Comparison of ENCODE assay signal across 9 cellular contexts in genomic region chr4:55346851-55347255, GRCh38. TPM values are rescaled to one million over a fixed set of nuclear protein-coding genes. Genes with fewer than 3 reads are reported as not detected.
DNase-seq lines count a peak whose midpoint lies in the region; ATAC-seq and FAIRE-seq lines count a peak whose summit lies in the region.
"Had no signal": no experiment of that assay in that cellular context is flagged by ENCODE, and none has a peak within 500 bp of the region (broad histone marks: within the 10 kb centered on the region; RNA-seq: fewer than 3 reads in every experiment).

No MANE protein-coding gene starts in this region.

- H3K9me3 Mint-ChIP-seq in activated T-cell treated with anti-CD3 and anti-CD28 coated beads, Interleukin-2, amount 50 U/mL, for 72 hours: no peaks in the 10 kb centered on the region
- no peaks in the 10 kb centered on the region for H3K9me3 Mint-ChIP-seq in activated T-helper 2 cell treated with anti-CD3 and anti-CD28 coated beads, Interferon-gamma antibody, Interleukin-2, Interleukin-4, amounts not matched to agents 10 μg/mL and 5 μg/mL and 100 μg/mL, durations not matched to agents 14 hours and 24 hours and 36 hours

- intact Hi-C loops in activated T-helper 2 cell treated with anti-CD3 and anti-CD28 coated beads, Interferon-gamma antibody, Interleukin-2, Interleukin-4, amounts not matched to agents 10 μg/mL and 5 μg/mL and 100 μg/mL, durations not matched to agents 14 hours and 24 hours and 36 hours (cut with micrococcal nuclease): loop anchor here (1.0 to 10.0 kb wide), 5 partner anchors 11 to 598 kb away; partner anchors contain the start of genes CEP135, CLOCK, EXOC1 and TMEM165
- intact Hi-C loops in sciatic nerve (cut with DNase I): no loop called here

- no peak for FAIRE-seq in RCC 7860 (lab: Jason Lieb, UNC)
- FAIRE-seq: endometrium had no signal

- peak overlapping the region; percentile 4 for H3K27ac Mint-ChIP-seq in activated T-cell treated with anti-CD3 and anti-CD28 coated beads, Interleukin-2, amount 50 U/mL, for 72 hours
- peak overlapping the region; percentile 80 for H3K27ac Mint-ChIP-seq in activated T-helper 2 cell treated with anti-CD3 and anti-CD28 coated beads, Interferon-gamma antibody, Interleukin-2, Interleukin-4, amounts not matched to agents 10 μg/mL and 5 μg/mL and 100 μg/mL, durations not matched to agents 14 hours and 24 hours and 36 hours

- no peaks in the 10 kb centered on the region for H3K36me3 Mint-ChIP-seq in activated T-cell treated with anti-CD3 and anti-CD28 coated beads, Interleukin-2, amount 50 U/mL, for 72 hours (ENCODE audit: insufficient read depth in 2 of 2)
- peaks cover 5% of the 10 kb centered on the region for H3K36me3 Mint-ChIP-seq in activated T-helper 2 cell treated with anti-CD3 and anti-CD28 coated beads, Interferon-gamma antibody, Interleukin-2, Interleukin-4, amounts not matched to agents 10 μg/mL and 5 μg/mL and 100 μg/mL, durations not matched to agents 14 hours and 24 hours and 36 hours (ENCODE audit: low read depth)

- H3K4me3 Mint-ChIP-seq in activated T-cell treated with anti-CD3 and anti-CD28 coated beads, Interleukin-2, amount 50 U/mL, for 72 hours: peak overlapping the region; percentile 87 to 91
- peak overlapping the region; percentile 90 for H3K4me3 Mint-ChIP-seq in activated T-helper 2 cell treated with anti-CD3 and anti-CD28 coated beads, Interferon-gamma antibody, Interleukin-2, Interleukin-4, amounts not matched to agents 10 μg/mL and 5 μg/mL and 100 μg/mL, durations not matched to agents 14 hours and 24 hours and 36 hours (ENCODE audit: low read depth)

- no peak for ATAC-seq in activated T-cell treated with anti-CD3 and anti-CD28 coated beads, Interleukin-2, amount 50 U/mL, for 72 hours (replicated peaks in 1 of 2)
- ATAC-seq in sciatic nerve: no peak

- DNase-seq in activated T-cell treated with anti-CD3 and anti-CD28 coated beads, Interleukin-2, amount 50 U/mL, for 72 hours: no peak
- DNase-seq in activated T-cell treated with anti-CD3 and anti-CD28 coated beads for 4 hours (no peak), iPS-NIHi11 (ENCODE audit: low spot score) (peak; percentile 28), substantia nigra (lab: John Stamatoyannopoulos, UW) (no peak), RCC 7860 (ENCODE audit: low spot score) (no peak), sciatic nerve (ENCODE audit: low spot score) (no peak), activated gamma-delta T cell treated with Interleukin-2 at 50 U/mL for 16 hours (no peak)
- DNase-seq in activated T-helper 2 cell treated with anti-CD3 and anti-CD28 coated beads, Interferon-gamma antibody, Interleukin-2, Interleukin-4, amounts not matched to agents 10 μg/mL and 5 μg/mL and 100 μg/mL, durations not matched to agents 14 hours and 24 hours and 36 hours (ENCODE audit: low spot score): no peak

- H3K4me1 Mint-ChIP-seq in activated T-cell treated with anti-CD3 and anti-CD28 coated beads, Interleukin-2, amount 50 U/mL, for 72 hours (ENCODE audit: low read depth): peaks cover 26% of the 10 kb centered on the region
- H3K4me1 Mint-ChIP-seq in activated T-helper 2 cell treated with anti-CD3 and anti-CD28 coated beads, Interferon-gamma antibody, Interleukin-2, Interleukin-4, amounts not matched to agents 10 μg/mL and 5 μg/mL and 100 μg/mL, durations not matched to agents 14 hours and 24 hours and 36 hours (ENCODE audit: low read depth): peaks cover 29% of the 10 kb centered on the region

- peak overlapping the region; percentile 94 for H3K27ac ChIP-seq in substantia nigra (ENCODE audit: low read depth, low read length, poor library complexity, severe bottlenecking)

- H3K27me3 Mint-ChIP-seq in activated T-cell treated with anti-CD3 and anti-CD28 coated beads, Interleukin-2, amount 50 U/mL, for 72 hours (ENCODE audit: low read depth): no peaks in the 10 kb centered on the region
- no peaks in the 10 kb centered on the region for H3K27me3 Mint-ChIP-seq in activated T-helper 2 cell treated with anti-CD3 and anti-CD28 coated beads, Interferon-gamma antibody, Interleukin-2, Interleukin-4, amounts not matched to agents 10 μg/mL and 5 μg/mL and 100 μg/mL, durations not matched to agents 14 hours and 24 hours and 36 hours (ENCODE audit: low read depth)

RNA-seq across cellular contexts. Expression of gene SRD5A3, which starts 0.8 kb away (rescaled TPM):
- total RNA-seq in activated T-cell treated with anti-CD3 and anti-CD28 coated beads, Interleukin-2, amount 50 U/mL, for 72 hours: 10 to 100 TPM; 30.0 to 40.3 TPM
- 32.4 and 33.5 TPM in 2 replicates for total RNA-seq in activated T-helper 2 cell treated with anti-CD3 and anti-CD28 coated beads, Interferon-gamma antibody, Interleukin-2, Interleukin-4, amounts not matched to agents 10 μg/mL and 5 μg/mL and 100 μg/mL, durations not matched to agents 14 hours and 24 hours and 36 hours
- 14.6 TPM for total RNA-seq in sciatic nerve

RNA-seq across cellular contexts. Expression of gene TMEM165, which starts 48.9 kb away (rescaled TPM):
- total RNA-seq in activated T-cell treated with anti-CD3 and anti-CD28 coated beads, Interleukin-2, amount 50 U/mL, for 72 hours: 10 to 100 TPM; 65.8 to 65.9 TPM
- total RNA-seq in activated T-helper 2 cell treated with anti-CD3 and anti-CD28 coated beads, Interferon-gamma antibody, Interleukin-2, Interleukin-4, amounts not matched to agents 10 μg/mL and 5 μg/mL and 100 μg/mL, durations not matched to agents 14 hours and 24 hours and 36 hours: 89.3 and 91.4 TPM in 2 replicates
- 131 TPM for total RNA-seq in sciatic nerve
